Comparison of ENCODE assay signal across 1 cellular context in genomic region chr1:220902916-220903315, GRCh38.
A peak's percentile ranks its signal among the peaks of the same experiment; 100 is the strongest.
TF ChIP-seq lines count a peak whose summit lies in the region.

No MANE protein-coding gene starts in this region.

TF ChIP-seq in H1, 55 proteins besides CTCF, POLR2A, EP300 and RAD21:
- no peak for TF ChIP-seq CHD7 (IDR thresholded peaks at IDR 0.05; ENCODE audit: insufficient replicate concordance, low read length)
- TF ChIP-seq CREB1 (IDR thresholded peaks at IDR 0.05): no peak
- peak; percentile 6 for TF ChIP-seq EZH2 (IDR thresholded peaks at IDR 0.05; ENCODE audit: low read depth, low read length, severe bottlenecking)
- TF ChIP-seq SP2 (IDR thresholded peaks at IDR 0.05; ENCODE audit: low read length): no peak
- TF ChIP-seq SUZ12 (IDR thresholded peaks at IDR 0.05; ENCODE audit: low read length): no peak
TF ChIP-seq in H1: peak in this region for 1.
